13 cellular contexts compared by ENCODE assay signal in genomic region chr1:84930831-84931230, GRCh38. TPM values are rescaled to one million over a fixed set of nuclear protein-coding genes. Genes with fewer than 3 reads are reported as not detected.
DNase-seq lines count a peak whose midpoint lies in the region; ATAC-seq and TF ChIP-seq lines count a peak whose summit lies in the region.
"Had no signal": no experiment of that assay in that cellular context is flagged by ENCODE, and none has a peak within 500 bp of the region (broad histone marks: within the 10 kb centered on the region; RNA-seq: fewer than 3 reads in every experiment).

No MANE protein-coding gene starts in this region.

- CTCF ChIA-PET in RWPE1 (lab: Yijun Ruan, JAX): no interaction called here

- no peak for ATAC-seq in activated naive CD8-positive, alpha-beta T cell treated with anti-CD3 and anti-CD28 coated beads, Interleukin-2, amount 50 U/mL, for 24 hours
- ATAC-seq in T-helper 17 cell: no peak
- ATAC-seq in esophagus mucosa: peak; percentile 59
- ATAC-seq in GM21529 (IDR thresholded peaks at IDR 0.05; ENCODE audit: unreplicated experiment): no peak

- peaks cover 6% of the 10 kb centered on the region for H3K36me3 Mint-ChIP-seq in activated naive CD8-positive, alpha-beta T cell treated with anti-CD3 and anti-CD28 coated beads for 36 hours
- peaks cover 6% of the 10 kb centered on the region for H3K36me3 Mint-ChIP-seq in activated naive CD8-positive, alpha-beta T cell treated with anti-CD3 and anti-CD28 coated beads, Interleukin-2, amount 50 U/mL, for 24 hours (ENCODE audit: low read depth)
- peaks cover 8% of the 10 kb centered on the region for H3K36me3 Mint-ChIP-seq in T-helper 17 cell (ENCODE audit: low read depth)

- H3K4me3 Mint-ChIP-seq in activated naive CD8-positive, alpha-beta T cell treated with anti-CD3 and anti-CD28 coated beads for 36 hours: no peak overlapping the region
- H3K4me3 Mint-ChIP-seq in activated naive CD8-positive, alpha-beta T cell treated with anti-CD3 and anti-CD28 coated beads, Interleukin-2, amount 50 U/mL, for 24 hours: no peak overlapping the region
- H3K4me3 Mint-ChIP-seq in T-helper 17 cell: peak overlapping the region; percentile 15
- H3K4me3 Mint-ChIP-seq: CD8-positive, alpha-beta memory T cell had no signal

- H3K27ac Mint-ChIP-seq in activated naive CD8-positive, alpha-beta T cell treated with anti-CD3 and anti-CD28 coated beads for 36 hours: peak overlapping the region; percentile 18
- no peak overlapping the region for H3K27ac Mint-ChIP-seq in activated naive CD8-positive, alpha-beta T cell treated with anti-CD3 and anti-CD28 coated beads, Interleukin-2, amount 50 U/mL, for 24 hours
- H3K27ac Mint-ChIP-seq in T-helper 17 cell: no peak overlapping the region

- no peak for DNase-seq in activated naive CD8-positive, alpha-beta T cell treated with anti-CD3 and anti-CD28 coated beads for 36 hours
- DNase-seq in activated naive CD8-positive, alpha-beta T cell treated with anti-CD3 and anti-CD28 coated beads, Interleukin-2, amount 50 U/mL, for 24 hours: no peak
- DNase-seq in T-helper 17 cell (no peak), RWPE1 (ENCODE audit: low spot score) (no peak)
- no peak for DNase-seq in activated effector memory CD4-positive, alpha-beta T cell treated with Interleukin-2 at 50 U/mL for 16 hours
- DNase-seq: DMS53, GF-D8, GOT3 had no signal

- TF ChIP-seq CTCF in RWPE1 (conservative IDR thresholded peaks at IDR 0.05; ENCODE audit: low read depth): no peak

- H3K27me3 Mint-ChIP-seq in activated naive CD8-positive, alpha-beta T cell treated with anti-CD3 and anti-CD28 coated beads for 36 hours: no peaks in the 10 kb centered on the region
- H3K27me3 Mint-ChIP-seq in activated naive CD8-positive, alpha-beta T cell treated with anti-CD3 and anti-CD28 coated beads, Interleukin-2, amount 50 U/mL, for 24 hours: no peaks in the 10 kb centered on the region
- peaks cover 20% of the 10 kb centered on the region for H3K27me3 Mint-ChIP-seq in T-helper 17 cell
- H3K27me3 Mint-ChIP-seq: CD8-positive, alpha-beta memory T cell had no signal

- no peaks in the 10 kb centered on the region for H3K9me3 ChIP-seq in T-helper 17 cell (ENCODE audit: control insufficient read depth, low read length, poor library complexity, severe bottlenecking)
- H3K9me3 ChIP-seq: HAP-1 had no signal

- no peak overlapping the region for H3K27ac ChIP-seq in RWPE1
- H3K27ac ChIP-seq: 22Rv1 had no signal

- POLR2A ChIA-PET in RWPE1 (lab: Yijun Ruan, JAX; ENCODE audit: low non-redundant PET): no interaction called here

- no peaks in the 10 kb centered on the region for H3K9me3 Mint-ChIP-seq in activated naive CD8-positive, alpha-beta T cell treated with anti-CD3 and anti-CD28 coated beads for 36 hours
- no peaks in the 10 kb centered on the region for H3K9me3 Mint-ChIP-seq in activated naive CD8-positive, alpha-beta T cell treated with anti-CD3 and anti-CD28 coated beads, Interleukin-2, amount 50 U/mL, for 24 hours
- H3K9me3 Mint-ChIP-seq: CD8-positive, alpha-beta memory T cell had no signal

- peaks cover 17% of the 10 kb centered on the region for H3K4me1 Mint-ChIP-seq in activated naive CD8-positive, alpha-beta T cell treated with anti-CD3 and anti-CD28 coated beads for 36 hours
- H3K4me1 Mint-ChIP-seq in activated naive CD8-positive, alpha-beta T cell treated with anti-CD3 and anti-CD28 coated beads, Interleukin-2, amount 50 U/mL, for 24 hours: peaks cover 19% of the 10 kb centered on the region
- H3K4me1 Mint-ChIP-seq in T-helper 17 cell: peaks cover 10% of the 10 kb centered on the region

RNA-seq across cellular contexts. Expression of gene LPAR3, which starts 37.8 kb away (rescaled TPM):
- 1 to 10 TPM; 1.1 to 1.4 TPM for total RNA-seq in activated naive CD8-positive, alpha-beta T cell treated with anti-CD3 and anti-CD28 coated beads for 36 hours
- 1 to 10 TPM; 1.9 to 2.1 TPM for total RNA-seq in T-helper 17 cell
- 20.6 TPM for total RNA-seq in esophagus mucosa
